Comparison of ENCODE assay signal across 10 cellular contexts in the genomic region with DNA sequence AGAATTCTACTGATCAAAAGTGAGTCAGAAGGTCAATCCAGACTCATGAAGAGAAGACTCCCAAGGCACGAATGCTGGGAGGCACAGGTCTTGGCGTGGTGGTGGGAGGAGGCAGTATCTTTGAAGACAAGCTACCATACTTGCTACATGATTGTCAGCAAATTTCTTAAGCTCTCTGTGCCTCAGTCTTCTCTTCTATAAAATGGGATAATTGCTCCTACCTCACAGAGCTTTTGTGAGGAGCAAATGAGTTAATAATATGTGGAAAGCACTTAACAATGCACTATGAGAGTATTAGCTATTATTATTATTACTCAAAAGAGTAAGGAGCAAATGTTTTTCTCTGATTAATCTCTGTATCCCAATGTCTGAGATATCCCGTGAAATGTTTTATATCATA. TPM values are rescaled to one million over a fixed set of nuclear protein-coding genes. Genes with fewer than 3 reads are reported as not detected.
DNase-seq lines count a peak whose midpoint lies in the region; ATAC-seq and TF ChIP-seq lines count a peak whose summit lies in the region.
"Had no signal": no experiment of that assay in that cellular context is flagged by ENCODE, and none has a peak within 500 bp of the region (broad histone marks: within the 10 kb centered on the region; RNA-seq: fewer than 3 reads in every experiment).

No MANE protein-coding gene starts in this region.

- intact Hi-C loops in naive thymus-derived CD4-positive, alpha-beta T cell (cut with micrococcal nuclease) = loop anchor here (1.0 to 10.0 kb wide), 5 partner anchors 31 to 314 kb away; partner anchors contain the start of genes MGA (in 1 of the 2) and SPTBN5 (in 1 of the 2)

- peaks cover 74% of the 10 kb centered on the region for H3K4me1 Mint-ChIP-seq in activated naive CD8-positive, alpha-beta T cell treated with anti-CD3 and anti-CD28 coated beads, Interleukin-2, amount 50 U/mL, for 24 hours
- peaks cover 41 to 73% (median 65%) of the 10 kb centered on the region in 7 donors for H3K4me1 Mint-ChIP-seq in naive thymus-derived CD4-positive, alpha-beta T cell

- H3K79me2 ChIP-seq in DOHH2 (ENCODE audit: control insufficient read depth, low read length) = no peaks in the 10 kb centered on the region

- no peaks in the 10 kb centered on the region for H3K9me2 ChIP-seq in DOHH2 (replicated peaks; ENCODE audit: control insufficient read depth, low read length)

- POLR2A ChIA-PET in naive thymus-derived CD4-positive, alpha-beta T cell (lab: Charles Lee) = interaction anchor here (1.3 to 5.6 kb wide), 9 partner anchors 8 to 337 kb away, joined by 4 to 76 read pairs (median 6); partner anchors contain the start of genes EHD4, GANC, MAPKBP1 and TMEM87A

- H3K9ac ChIP-seq in BLaER1 = no peak overlapping the region

- no peaks in the 10 kb centered on the region for H3K27me3 Mint-ChIP-seq in activated naive CD8-positive, alpha-beta T cell treated with anti-CD3 and anti-CD28 coated beads, Interleukin-2, amount 50 U/mL, for 24 hours
- no peaks in the 10 kb centered on the region for H3K27me3 Mint-ChIP-seq in naive thymus-derived CD4-positive, alpha-beta T cell

- no peaks in the 10 kb centered on the region for H3K9me3 Mint-ChIP-seq in activated naive CD8-positive, alpha-beta T cell treated with anti-CD3 and anti-CD28 coated beads, Interleukin-2, amount 50 U/mL, for 24 hours
- H3K9me3 Mint-ChIP-seq in naive thymus-derived CD4-positive, alpha-beta T cell = no peaks in the 10 kb centered on the region

- H3K4me2 ChIP-seq in BLaER1 = peak overlapping the region; percentile 82
- H3K4me2 ChIP-seq in DOHH2 (ENCODE audit: low read length) = 0 out of 2 replicates have a peak overlapping the region, but pooled peaks have one; percentile 14

- H3K27ac ChIP-seq in BLaER1 = peak overlapping the region; percentile 74; the same call in 1 of the 2 replicates
- no peak overlapping the region for H3K27ac ChIP-seq in DOHH2 (ENCODE audit: low read depth, low read length)
- peak overlapping the region; percentile 83 for H3K27ac ChIP-seq in naive thymus-derived CD4-positive, alpha-beta T cell (ENCODE audit: low read depth, low read length)

- no peak overlapping the region for H3K4me3 ChIP-seq in BLaER1
- H3K4me3 ChIP-seq in DOHH2 (ENCODE audit: low read length) = no peak overlapping the region
- no peak overlapping the region for H3K4me3 ChIP-seq in naive thymus-derived CD4-positive, alpha-beta T cell (ENCODE audit: low read length)

- peaks cover 15% of the 10 kb centered on the region for H3K36me3 Mint-ChIP-seq in activated naive CD8-positive, alpha-beta T cell treated with anti-CD3 and anti-CD28 coated beads, Interleukin-2, amount 50 U/mL, for 24 hours (ENCODE audit: low read depth)
- H3K36me3 Mint-ChIP-seq in naive thymus-derived CD4-positive, alpha-beta T cell = peaks cover 0 to 10% (median 5%) of the 10 kb centered on the region in 5 donors

- H3F3A ChIP-seq in DOHH2 (ENCODE audit: control insufficient read depth, insufficient read depth) = peaks cover 2% of the 10 kb centered on the region; the same call in 1 of the 2 replicates

- H3K27me3 ChIP-seq in BLaER1 = no peaks in the 10 kb centered on the region
- no peaks in the 10 kb centered on the region for H3K27me3 ChIP-seq in DOHH2 (ENCODE audit: control insufficient read depth, low read length)
- H3K27me3 ChIP-seq in naive thymus-derived CD4-positive, alpha-beta T cell (ENCODE audit: control insufficient read depth in 2 of 2, insufficient read depth in 2 of 2, low read length in 2 of 2) = no peaks in the 10 kb centered on the region

- H4K20me1 ChIP-seq in BLaER1 (no peaks in the 10 kb centered on the region), DOHH2 (ENCODE audit: control insufficient read depth, insufficient read depth, low read depth, low read length) (no peaks in the 10 kb centered on the region)

- H3K9me3 ChIP-seq in BLaER1 (no peaks in the 10 kb centered on the region), DOHH2 (ENCODE audit: control insufficient read depth, insufficient read depth, low read length) (no peaks in the 10 kb centered on the region)
- H3K9me3 ChIP-seq in naive thymus-derived CD4-positive, alpha-beta T cell (ENCODE audit: control insufficient read depth in 2 of 3, low read length in 3 of 3) = no peaks in the 10 kb centered on the region

- peaks cover 11% of the 10 kb centered on the region; the same call in 1 of the 2 replicates for H3K36me3 ChIP-seq in BLaER1
- H3K36me3 ChIP-seq in DOHH2 (ENCODE audit: control insufficient read depth, low read length) = peaks cover 2% of the 10 kb centered on the region; the same call in 1 of the 2 replicates
- peaks cover 0 to 6% (median 0%) of the 10 kb centered on the region in 3 experiments for H3K36me3 ChIP-seq in naive thymus-derived CD4-positive, alpha-beta T cell (ENCODE audit: control insufficient read depth in 2 of 3, insufficient read depth in 3 of 3, low read length in 3 of 3)

- H3K27ac Mint-ChIP-seq in activated naive CD8-positive, alpha-beta T cell treated with anti-CD3 and anti-CD28 coated beads, Interleukin-2, amount 50 U/mL, for 24 hours = peak overlapping the region; percentile 93
- peak overlapping the region; percentile 93 to 100 (median 98) for H3K27ac Mint-ChIP-seq in naive thymus-derived CD4-positive, alpha-beta T cell

- peak overlapping the region; percentile 50 for H3K4me3 Mint-ChIP-seq in activated naive CD8-positive, alpha-beta T cell treated with anti-CD3 and anti-CD28 coated beads, Interleukin-2, amount 50 U/mL, for 24 hours
- peak overlapping the region; percentile 44 to 89 (median 74) for H3K4me3 Mint-ChIP-seq in naive thymus-derived CD4-positive, alpha-beta T cell

- no peak for DNase-seq in activated naive CD8-positive, alpha-beta T cell treated with anti-CD3 and anti-CD28 coated beads, Interleukin-2, amount 50 U/mL, for 24 hours
- no peak for DNase-seq in naive thymus-derived CD4-positive, alpha-beta T cell
- DNase-seq in iPS-NIHi7 (ENCODE audit: extremely low spot score) = no peak
- DNase-seq in superior temporal gyrus (ENCODE audit: extremely low spot score) = no peak
- DNase-seq in middle frontal gyrus (ENCODE audit: extremely low spot score, low spot score) = no peak
- DNase-seq: head of caudate nucleus, NCI-H2107 had no signal

- peaks cover 74% of the 10 kb centered on the region for H3K4me1 ChIP-seq in BLaER1
- peaks cover 33% of the 10 kb centered on the region for H3K4me1 ChIP-seq in DOHH2 (ENCODE audit: control insufficient read depth, low read length)
- peaks cover 50 to 53% of the 10 kb centered on the region in 2 donors for H3K4me1 ChIP-seq in naive thymus-derived CD4-positive, alpha-beta T cell (ENCODE audit: control insufficient read depth in 2 of 2, insufficient read depth in 2 of 2, low read length in 2 of 2)

- ATAC-seq in activated naive CD8-positive, alpha-beta T cell treated with anti-CD3 and anti-CD28 coated beads, Interleukin-2, amount 50 U/mL, for 24 hours = no peak
- ATAC-seq in naive thymus-derived CD4-positive, alpha-beta T cell = no peak
- no peak for ATAC-seq in HG02678 (IDR thresholded peaks at IDR 0.05; ENCODE audit: unreplicated experiment)

- TF ChIP-seq CTCF in DOHH2 (IDR thresholded peaks at IDR 0.05; ENCODE audit: low read depth, low read length, poor library complexity, severe bottlenecking) = no peak

- CTCF ChIA-PET in naive thymus-derived CD4-positive, alpha-beta T cell (lab: Charles Lee) = interaction anchor here (0.6 to 4.6 kb wide), 8 partner anchors 7 to 465 kb away, joined by 3 to 40 read pairs (median 6); partner anchors contain the start of genes EHD4 and MAPKBP1

RNA-seq across cellular contexts. Expression of gene EHD4, which starts 36.2 kb away (rescaled TPM):
- 10 to 100 TPM; 10.4 to 48.3 (median 23.7) TPM for total RNA-seq in naive thymus-derived CD4-positive, alpha-beta T cell
- 1 to 10 TPM; 5.6 to 8.9 TPM for polyA plus RNA-seq in naive thymus-derived CD4-positive, alpha-beta T cell

RNA-seq across cellular contexts. Expression of gene SPTBN5, which starts 42.3 kb away (rescaled TPM):
- total RNA-seq in naive thymus-derived CD4-positive, alpha-beta T cell = 1 to 10 TPM; 1.4 to 2.7 (median 1.9) TPM
- under 1 TPM in 1 of 2 donors, not detected in 1; 0.12 TPM for polyA plus RNA-seq in naive thymus-derived CD4-positive, alpha-beta T cell
